Comparison of ENCODE assay signal across 19 cellular contexts in the genomic region with DNA sequence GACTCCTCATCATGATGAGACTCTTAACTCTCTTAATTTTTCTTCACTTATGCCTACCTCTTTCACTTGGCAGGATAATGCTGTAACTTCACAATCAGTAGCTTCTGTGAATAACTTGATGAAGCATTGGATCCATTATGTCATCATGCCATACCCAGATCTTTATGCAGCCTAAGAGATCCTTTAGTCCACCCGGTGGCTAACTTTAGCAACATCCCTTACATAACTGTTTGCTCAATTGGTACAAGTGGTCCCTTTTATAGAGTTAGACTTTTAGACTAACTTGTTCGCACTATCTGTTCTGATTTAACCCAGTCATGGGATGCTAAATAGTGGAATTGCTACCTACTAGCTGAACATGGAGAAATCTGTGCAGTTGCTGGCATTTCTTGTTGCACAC.
A peak's percentile ranks its signal among the peaks of the same experiment; 100 is the strongest.
DNase-seq lines count a peak whose midpoint lies in the region; ATAC-seq and TF ChIP-seq lines count a peak whose summit lies in the region.
"Had no signal": no experiment of that assay in that cellular context is flagged by ENCODE, and none has a peak within 500 bp of the region (broad histone marks: within the 10 kb centered on the region; RNA-seq: fewer than 3 reads in every experiment).

No MANE protein-coding gene starts in this region.

- no peak overlapping the region for H3K9ac ChIP-seq in neural progenitor cell

- no peaks in the 10 kb centered on the region for H3F3A ChIP-seq in neural progenitor cell (ENCODE audit: low read depth)

- H3K4me1 Mint-ChIP-seq in neural progenitor cell (peaks cover 2% of the 10 kb centered on the region), T-helper 17 cell (peaks cover under 1% of the 10 kb centered on the region)
- H3K4me1 Mint-ChIP-seq: activated CD4-positive, alpha-beta T cell treated with anti-CD3 and anti-CD28 coated beads for 36 hours; naive thymus-derived CD8-positive, alpha-beta T cell; stimulated activated naive B cell treated with anti-CD40 and anti-IgM and Interleukin-4, amounts not matched to agents 10 μg/mL and 1 μg/mL and 100 μg/mL, for 72 hours had no signal

- peak overlapping the region; percentile 15 for H2AFZ ChIP-seq in neural progenitor cell (replicated peaks)

- H3K4me1 ChIP-seq in neural progenitor cell: no peaks in the 10 kb centered on the region
- H3K4me1 ChIP-seq in adrenal gland (replicated peaks in 1 of 2): peaks cover 10 to 14% of the 10 kb centered on the region in 2 donors
- H3K4me1 ChIP-seq: Caco-2, right lobe of liver had no signal

- H3K27ac Mint-ChIP-seq in neural progenitor cell (no peak overlapping the region), T-helper 17 cell (no peak overlapping the region)
- H3K27ac Mint-ChIP-seq: activated CD4-positive, alpha-beta T cell treated with anti-CD3 and anti-CD28 coated beads for 36 hours; naive thymus-derived CD8-positive, alpha-beta T cell; stimulated activated naive B cell treated with anti-CD40 and anti-IgM and Interleukin-4, amounts not matched to agents 10 μg/mL and 1 μg/mL and 100 μg/mL, for 72 hours had no signal

- no peaks in the 10 kb centered on the region for H4K20me1 ChIP-seq in neural progenitor cell (ENCODE audit: low read depth)

- H3K79me2 ChIP-seq in neural progenitor cell (ENCODE audit: low read depth): no peaks in the 10 kb centered on the region

- H3K9me3 Mint-ChIP-seq in neural progenitor cell: no peaks in the 10 kb centered on the region
- H3K9me3 Mint-ChIP-seq: naive thymus-derived CD8-positive, alpha-beta T cell; stimulated activated naive B cell treated with anti-CD40 and anti-IgM and Interleukin-4, amounts not matched to agents 10 μg/mL and 1 μg/mL and 100 μg/mL, for 72 hours had no signal

- H3K4me2 ChIP-seq in neural progenitor cell: no peak overlapping the region

- intact Hi-C loops in dorsolateral prefrontal cortex (cut with DNase I): no loop called here
- intact Hi-C loops in adrenal gland (cut with DNase I): no loop called here

- H3K4me3 ChIP-seq in dorsolateral prefrontal cortex: no peak overlapping the region
- no peak overlapping the region for H3K4me3 ChIP-seq in neural progenitor cell
- no peak overlapping the region for H3K4me3 ChIP-seq in adrenal gland
- H3K4me3 ChIP-seq: MG63, right lobe of liver had no signal

- no peak for ATAC-seq in T-helper 17 cell
- ATAC-seq: activated CD4-positive, alpha-beta T cell treated with anti-CD3 and anti-CD28 coated beads for 36 hours; left colon; naive thymus-derived CD8-positive, alpha-beta T cell; right lobe of liver had no signal

- H3K9me3 ChIP-seq in neural progenitor cell (ENCODE audit: low read depth): no peaks in the 10 kb centered on the region
- no peaks in the 10 kb centered on the region for H3K9me3 ChIP-seq in adrenal gland (replicated peaks in 1 of 3)
- no peaks in the 10 kb centered on the region for H3K9me3 ChIP-seq in T-helper 17 cell (ENCODE audit: control insufficient read depth, low read length, poor library complexity, severe bottlenecking)
- H3K9me3 ChIP-seq: Caco-2, MG63, right lobe of liver had no signal

- DNase-seq in EH (ENCODE audit: low read depth) (peak; percentile 15), NAMALWA (ENCODE audit: low spot score) (peak; percentile 19), dorsolateral prefrontal cortex (no peak), neural progenitor cell (ENCODE audit: low spot score) (no peak), adrenal gland (no peak), cerebellar cortex (ENCODE audit: low spot score) (no peak), T-helper 17 cell (no peak)
- DNase-seq: activated CD4-positive, alpha-beta T cell treated with anti-CD3 and anti-CD28 coated beads for 36 hours; activated T-cell treated with anti-CD3 and anti-CD28 coated beads, Interleukin-2, amount 50 U/mL, for 1 hour; amygdala; effector CD4-positive, alpha-beta T cell; left colon; MG63; naive thymus-derived CD8-positive, alpha-beta T cell; right lobe of liver; stimulated activated CD4-positive, alpha-beta T cell treated with anti-CD3 and anti-CD28 coated beads, Interleukin-4, amount 100 ng/mL, for 4 hours; stimulated activated naive B cell treated with anti-CD40 and anti-IgM and Interleukin-4, amounts not matched to agents 10 μg/mL and 1 μg/mL and 100 μg/mL, for 72 hours; T-helper 1 cell had no signal

- H3K27ac ChIP-seq in dorsolateral prefrontal cortex (peak overlapping the region in 44 of 59 donors; percentile 10 to 81 (median 56)), neural progenitor cell (no peak overlapping the region), adrenal gland (no peak overlapping the region)
- H3K27ac ChIP-seq: right lobe of liver had no signal

- no peak overlapping the region for H3K4me3 Mint-ChIP-seq in neural progenitor cell
- H3K4me3 Mint-ChIP-seq in T-helper 17 cell: no peak overlapping the region
- H3K4me3 Mint-ChIP-seq: activated CD4-positive, alpha-beta T cell treated with anti-CD3 and anti-CD28 coated beads for 36 hours; naive thymus-derived CD8-positive, alpha-beta T cell; stimulated activated naive B cell treated with anti-CD40 and anti-IgM and Interleukin-4, amounts not matched to agents 10 μg/mL and 1 μg/mL and 100 μg/mL, for 72 hours had no signal

- H3K36me3 Mint-ChIP-seq in neural progenitor cell: no peaks in the 10 kb centered on the region
- peaks cover 2% of the 10 kb centered on the region for H3K36me3 Mint-ChIP-seq in T-helper 17 cell (ENCODE audit: low read depth)
- H3K36me3 Mint-ChIP-seq: naive thymus-derived CD8-positive, alpha-beta T cell; stimulated activated naive B cell treated with anti-CD40 and anti-IgM and Interleukin-4, amounts not matched to agents 10 μg/mL and 1 μg/mL and 100 μg/mL, for 72 hours had no signal

- TF ChIP-seq POLR2A in adrenal gland (IDR thresholded peaks at IDR 0.05): no peak

- TF ChIP-seq CTCF in dorsolateral prefrontal cortex (IDR thresholded peaks at IDR 0.05 in 54 of 56, conservative IDR thresholded peaks at IDR 0.05 in 2 of 56; ENCODE audit: low read depth in 1 of 56, partially characterized antibody in 56 of 56): no peak
- peak; percentile 11 for TF ChIP-seq CTCF in neural progenitor cell (IDR thresholded peaks at IDR 0.05)
- no peak for TF ChIP-seq CTCF in adrenal gland (IDR thresholded peaks at IDR 0.05)

- H3K36me3 ChIP-seq in neural progenitor cell (no peaks in the 10 kb centered on the region), adrenal gland (replicated peaks in 1 of 2) (no peaks in the 10 kb centered on the region)
- H3K36me3 ChIP-seq: MG63, right lobe of liver had no signal

- H3K27me3 ChIP-seq in dorsolateral prefrontal cortex (no peaks in the 10 kb centered on the region), neural progenitor cell (no peaks in the 10 kb centered on the region), adrenal gland (no peaks in the 10 kb centered on the region)
- H3K27me3 ChIP-seq: MG63, right lobe of liver had no signal

- 89 to 100% (median 94%) methylated on average over 2 of the region's 2 CpGs for WGBS in adrenal gland, 4 donors

- peaks cover 6% of the 10 kb centered on the region for H3K27me3 Mint-ChIP-seq in neural progenitor cell (ENCODE audit: insufficient read depth, low read depth)
- peaks cover 25% of the 10 kb centered on the region for H3K27me3 Mint-ChIP-seq in T-helper 17 cell

Comparison
In these comparisons a context has a peak if more than half of its experiments do, and no peak if none do; other contexts are left out.
1. DNase-seq: peak in EH (single experiment) and NAMALWA (single experiment); none in dorsolateral prefrontal cortex (0 of 10), neural progenitor cell (single experiment), adrenal gland (0 of 7), cerebellar cortex (single experiment) and T-helper 17 cell (0 of 3).
2. H3K27ac ChIP-seq: peak in dorsolateral prefrontal cortex (44 of 59); none in neural progenitor cell (single experiment) and adrenal gland (0 of 5).